19 cellular contexts compared by ENCODE assay signal in genomic region chr7:69002416-69002815, GRCh38.
DNase-seq lines count a peak whose midpoint lies in the region; TF ChIP-seq lines count a peak whose summit lies in the region.
"Had no signal": no experiment of that assay in that cellular context is flagged by ENCODE, and none has a peak within 500 bp of the region (broad histone marks: within the 10 kb centered on the region; RNA-seq: fewer than 3 reads in every experiment).

No MANE protein-coding gene starts in this region.

- no peak overlapping the region for H3K9ac ChIP-seq in fibroblast of lung (ENCODE audit: insufficient read depth, low read length)

- no peak overlapping the region for H3K27ac ChIP-seq in fibroblast of lung (ENCODE audit: insufficient read depth, low read length)
- H3K27ac ChIP-seq in OCI-LY7 (ENCODE audit: low read depth, low read length, poor library complexity, severe bottlenecking), result no peak overlapping the region
- H3K27ac ChIP-seq in Peyer's patch, result no peak overlapping the region
- H3K27ac ChIP-seq: right atrium auricular region, stomach, vagina had no signal

- H3K27me3 ChIP-seq in fibroblast of lung (ENCODE audit: control insufficient read depth, insufficient read depth, low read length) (no peaks in the 10 kb centered on the region), Peyer's patch (no peaks in the 10 kb centered on the region)
- H3K27me3 ChIP-seq: right atrium auricular region, stomach, vagina had no signal

- TF ChIP-seq POLR2A in Peyer's patch (IDR thresholded peaks at IDR 0.05), result no peak

- no peaks in the 10 kb centered on the region for H3K36me3 ChIP-seq in fibroblast of lung (ENCODE audit: control insufficient read depth, insufficient read depth, low read length)
- no peaks in the 10 kb centered on the region for H3K36me3 ChIP-seq in OCI-LY7 (ENCODE audit: insufficient read depth, low read length)
- no peaks in the 10 kb centered on the region for H3K36me3 ChIP-seq in Peyer's patch
- H3K36me3 ChIP-seq: right atrium auricular region, stomach, vagina had no signal

- peak; percentile 0 for DNase-seq in EL
- DNase-seq in T1000 (lab: John Stamatoyannopoulos, UW), result peak; percentile 11
- peak; percentile 0 to 97 for DNase-seq in fibroblast of lung (ENCODE audit: low read depth in 2 of 2)
- peak; percentile 43 for DNase-seq in non-pigmented ciliary epithelial cell (ENCODE audit: low read depth)
- DNase-seq in OCI-LY7 (ENCODE audit: low spot score), result no peak
- DNase-seq in mucosa of gallbladder (ENCODE audit: low spot score), result no peak
- DNase-seq in activated effector memory CD4-positive, alpha-beta T cell treated with anti-CD3 and anti-CD28 coated beads, Interleukin-2, amount 50 U/mL, for 16 hours, result no peak
- DNase-seq in Peyer's patch, result no peak
- DNase-seq: activated CD4-positive, CD25-positive, alpha-beta regulatory T cell; amygdala; kidney; midbrain; NCI-H2029; NCI-H510A treated with DMSO at 0.1 percent for 48 hours; SHP77 treated with DMSO at 0.1 percent for 48 hours; stomach; T-helper 2 cell had no signal

- H3K4me1 ChIP-seq in fibroblast of lung (ENCODE audit: control insufficient read depth, extremely low read depth, insufficient read depth, low read length) (no peaks in the 10 kb centered on the region), OCI-LY7 (ENCODE audit: insufficient read depth, low read length, poor library complexity, severe bottlenecking) (no peaks in the 10 kb centered on the region), Peyer's patch (no peaks in the 10 kb centered on the region)
- H3K4me1 ChIP-seq: right atrium auricular region, stomach, vagina had no signal

- POLR2A ChIA-PET in OCI-LY7 (lab: Charles Lee), result no interaction called here

- H3K9me3 ChIP-seq in fibroblast of lung (ENCODE audit: control insufficient read depth, insufficient read depth, low read depth, low read length) (no peaks in the 10 kb centered on the region), OCI-LY7 (ENCODE audit: low read length) (peaks cover 18% of the 10 kb centered on the region; the same call in 1 of the 2 replicates), Peyer's patch (peaks cover 0 to 22% (median 6%) of the 10 kb centered on the region in 4 donors)

- H3K4me3 ChIP-seq in fibroblast of lung (replicated peaks in 1 of 4; ENCODE audit: control extremely low read depth in 1 of 4, insufficient read depth in 1 of 4, low read depth in 3 of 4, low read length in 4 of 4) (no peak overlapping the region), OCI-LY7 (ENCODE audit: low read depth, low read length, poor library complexity, severe bottlenecking) (no peak overlapping the region), Peyer's patch (no peak overlapping the region)
- H3K4me3 ChIP-seq: right atrium auricular region, stomach, vagina had no signal

- H3K4me2 ChIP-seq in fibroblast of lung (ENCODE audit: extremely low read depth, insufficient read depth, low read length) (no peak overlapping the region), OCI-LY7 (ENCODE audit: low read length) (no peak overlapping the region)

- H3K79me2 ChIP-seq in fibroblast of lung (ENCODE audit: control insufficient read depth, insufficient read depth, low read length) (no peaks in the 10 kb centered on the region), OCI-LY7 (ENCODE audit: insufficient read depth, low read depth, low read length) (no peaks in the 10 kb centered on the region)

- intact Hi-C loops in OCI-LY7 (cut with micrococcal nuclease; ENCODE audit: unreplicated experiment), result no loop called here

- no peak for TF ChIP-seq CTCF in fibroblast of lung (conservative IDR thresholded peaks at IDR 0.05 in 1 of 2, IDR thresholded peaks at IDR 0.05 in 1 of 2; ENCODE audit: low read depth in 1 of 2, low read length in 2 of 2)
- no peak for TF ChIP-seq CTCF in OCI-LY7 (conservative IDR thresholded peaks at IDR 0.05; ENCODE audit: low read length)
- no peak for TF ChIP-seq CTCF in Peyer's patch (IDR thresholded peaks at IDR 0.05)

- BruUV-seq in OCI-LY7 (replicated peaks; lab: Mats Ljungman, UMichigan), result no TSS peak

- H3K9me2 ChIP-seq in OCI-LY7 (ENCODE audit: insufficient read depth, low read length), result no peaks in the 10 kb centered on the region

- H2AFZ ChIP-seq in fibroblast of lung (ENCODE audit: low read length) (no peak overlapping the region), OCI-LY7 (ENCODE audit: low read length) (no peak overlapping the region)

- CTCF ChIA-PET in OCI-LY7 (lab: Charles Lee; ENCODE audit: unreplicated experiment), result no interaction called here

- H4K20me1 ChIP-seq in fibroblast of lung (ENCODE audit: control insufficient read depth, extremely low read depth, insufficient read depth, low read length), result no peaks in the 10 kb centered on the region
- H4K20me1 ChIP-seq in OCI-LY7 (ENCODE audit: insufficient read depth, low read length), result no peaks in the 10 kb centered on the region

Comparison
In these comparisons a context has a peak if more than half of its experiments do, and no peak if none do; other contexts are left out.
1. DNase-seq: peak in EL (single experiment), T1000 (single experiment), fibroblast of lung (2 of 2) and non-pigmented ciliary epithelial cell (single experiment); none in OCI-LY7 (single experiment), mucosa of gallbladder (single experiment), activated effector memory CD4-positive, alpha-beta T cell treated with anti-CD3 and anti-CD28 coated beads, Interleukin-2, amount 50 U/mL, for 16 hours (single experiment) and Peyer's patch (0 of 3).